9 cellular contexts compared by ENCODE assay signal in the genomic region with DNA sequence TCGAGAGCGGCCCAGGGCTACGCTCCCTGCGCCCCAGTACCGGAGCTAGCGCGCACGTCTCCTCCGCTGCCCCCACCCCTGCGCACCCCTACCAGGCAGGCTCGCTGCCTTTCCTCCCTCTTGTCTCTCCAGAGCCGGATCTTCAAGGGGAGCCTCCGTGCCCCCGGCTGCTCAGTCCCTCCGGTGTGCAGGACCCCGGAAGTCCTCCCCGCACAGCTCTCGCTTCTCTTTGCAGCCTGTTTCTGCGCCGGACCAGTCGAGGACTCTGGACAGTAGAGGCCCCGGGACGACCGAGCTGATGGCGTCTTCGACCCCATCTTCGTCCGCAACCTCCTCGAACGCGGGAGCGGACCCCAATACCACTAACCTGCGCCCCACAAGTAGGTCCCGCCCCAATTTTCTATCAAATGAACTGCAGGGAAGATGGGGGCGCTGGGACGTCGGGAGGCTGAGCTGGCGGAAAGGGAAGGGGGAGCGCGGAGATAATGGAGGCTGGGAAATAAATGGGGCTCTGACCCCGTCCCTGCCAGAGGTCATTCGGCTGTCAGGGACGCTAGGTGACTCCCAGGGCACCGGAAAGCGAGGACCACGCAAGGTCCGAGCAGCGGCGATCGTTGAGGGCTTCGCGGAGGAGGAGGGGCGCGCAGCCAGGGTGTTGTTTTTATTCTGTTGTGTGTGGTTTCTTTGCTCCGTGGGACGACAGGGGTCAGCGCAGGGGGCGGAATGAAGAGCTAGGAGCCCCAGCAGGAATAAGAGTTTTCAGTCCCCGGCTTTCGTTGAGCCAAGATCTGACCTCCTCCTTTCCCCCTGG. TPM values are rescaled to one million over a fixed set of nuclear protein-coding genes. Genes with fewer than 3 reads are reported as not detected.
DNase-seq lines count a peak whose midpoint lies in the region; ATAC-seq, FAIRE-seq and TF ChIP-seq lines count a peak whose summit lies in the region.
"Had no signal": no experiment of that assay in that cellular context is flagged by ENCODE, and none has a peak within 500 bp of the region (broad histone marks: within the 10 kb centered on the region; RNA-seq: fewer than 3 reads in every experiment).

No MANE protein-coding gene starts in this region.

- no peak for TF ChIP-seq RAD21 in A549 (conservative IDR thresholded peaks at IDR 0.05 in 1 of 2, IDR thresholded peaks at IDR 0.05 in 1 of 2)

- no peak overlapping the region for H4K5ac ChIP-seq in mesendoderm (ENCODE audit: low read length)

- H3K4me2 ChIP-seq in A549 (peak overlapping the region; percentile 98), astrocyte (ENCODE audit: low read length) (peak overlapping the region; percentile 89), mesendoderm (ENCODE audit: low read length) (peak overlapping the region; percentile 78)

- H3K27me3 ChIP-seq in H7 (ENCODE audit: control insufficient read depth, insufficient read depth, low read length): peaks cover 98% of the 10 kb centered on the region
- H3K27me3 ChIP-seq in astrocyte (ENCODE audit: insufficient read depth, low read length): peaks cover 83% of the 10 kb centered on the region
- no peaks in the 10 kb centered on the region for H3K27me3 ChIP-seq in mesendoderm (ENCODE audit: insufficient read depth, low read length, poor library complexity)

- H2BK15ac ChIP-seq in mesendoderm (replicated peaks; ENCODE audit: low read depth): no peak overlapping the region

- H3K27me3 Mint-ChIP-seq in astrocyte (ENCODE audit: low read depth, unreplicated experiment): peaks cover 68% of the 10 kb centered on the region

- H2AK5ac ChIP-seq in mesendoderm (ENCODE audit: low read length): no peak overlapping the region

- peak in 1 of 2 experiments; percentile 5; a peak in 3 of 6 replicates for ATAC-seq in A549
- ATAC-seq in GM18907 (IDR thresholded peaks at IDR 0.05; ENCODE audit: unreplicated experiment): no peak
- no peak for ATAC-seq in GM21423 (IDR thresholded peaks at IDR 0.05; ENCODE audit: unreplicated experiment)

- WGBS in A549 (ENCODE audit: missing lambda C conversion rate): 29% methylated on average over 59 of the region's 60 CpGs
- no CpG with 5 or more reads among the region's 60 CpGs for WGBS in mesendoderm (ENCODE audit: extremely low coverage, insufficient coverage, low lambda C conversion rate)

- H3K27ac Mint-ChIP-seq in astrocyte (ENCODE audit: unreplicated experiment): peak overlapping the region; percentile 66

- TF ChIP-seq POLR2A in A549 (IDR thresholded peaks at IDR 0.05; ENCODE audit: low read length): no peak

- peak overlapping the region; percentile 50 for H2AFZ ChIP-seq in astrocyte (ENCODE audit: low read depth, low read length)

- H3K36me3 ChIP-seq in H7 (replicated peaks; ENCODE audit: control insufficient read depth, insufficient read depth, low read length): no peaks in the 10 kb centered on the region
- H3K36me3 ChIP-seq in astrocyte (ENCODE audit: insufficient read depth, low read length): no peaks in the 10 kb centered on the region
- no peaks in the 10 kb centered on the region for H3K36me3 ChIP-seq in mesendoderm (ENCODE audit: control insufficient read depth, insufficient read depth, low read length)

- DNase-seq in A549 (ENCODE audit: low read depth in 1 of 2, low spot score in 1 of 2) (no peak), H7 (peak; percentile 81), astrocyte (ENCODE audit: low read depth) (no peak), mesendoderm (no peak), NCI-H187 (lab: John Stamatoyannopoulos, UW) (no peak), COLO668 (lab: John Stamatoyannopoulos, UW; ENCODE audit: unreplicated experiment) (no peak)

- peak overlapping the region; percentile 43 for H3K4me3 ChIP-seq in A549
- H3K4me3 ChIP-seq in H7 (ENCODE audit: insufficient read depth, low read depth, low read length): peak overlapping the region; percentile 50
- H3K4me3 ChIP-seq in astrocyte (ENCODE audit: insufficient read depth, low read depth, low read length): no peak overlapping the region
- H3K4me3 ChIP-seq in mesendoderm (ENCODE audit: low read length): peak overlapping the region; percentile 40

- H3K23ac ChIP-seq in mesendoderm (ENCODE audit: low read length): no peak overlapping the region

- TF ChIP-seq EP300 in A549 (IDR thresholded peaks at IDR 0.05): no peak

- no peak overlapping the region for H4K8ac ChIP-seq in mesendoderm (ENCODE audit: low read depth, low read length)

- H3K56ac ChIP-seq in mesendoderm (ENCODE audit: low read length): peak overlapping the region; percentile 86

- H3K4me1 ChIP-seq in A549 (peaks cover 43% of the 10 kb centered on the region), astrocyte (ENCODE audit: insufficient read depth, low read length) (peaks cover 35% of the 10 kb centered on the region), mesendoderm (ENCODE audit: control insufficient read depth, low read depth, low read length) (peaks cover 16% of the 10 kb centered on the region)

- H3K79me1 ChIP-seq in mesendoderm (ENCODE audit: low read length): no peaks in the 10 kb centered on the region

- POLR2A ChIA-PET in A549 (lab: Yijun Ruan, JAX): no interaction called here

- H3K4ac ChIP-seq in mesendoderm (ENCODE audit: low read depth, low read length): no peak overlapping the region

- CTCF ChIA-PET in A549 (lab: Yijun Ruan, JAX): interaction anchor here (0.6 to 2.8 kb wide), 5 partner anchors 11 to 457 kb away, joined by 3 to 10 read pairs (median 4); partner anchors contain the start of gene GORASP2

- peaks cover 5% of the 10 kb centered on the region for H3K36me3 Mint-ChIP-seq in astrocyte (ENCODE audit: low read depth, unreplicated experiment)

- peaks cover 7% of the 10 kb centered on the region for H3K9me3 Mint-ChIP-seq in astrocyte (ENCODE audit: unreplicated experiment)

- peak overlapping the region; percentile 8 for H2BK120ac ChIP-seq in mesendoderm (ENCODE audit: low read depth, low read length)

- H3K79me2 ChIP-seq in astrocyte (ENCODE audit: insufficient read depth, low read length) (no peaks in the 10 kb centered on the region), mesendoderm (ENCODE audit: control insufficient read depth, insufficient read depth, low read length) (peaks cover 5% of the 10 kb centered on the region)

- TF ChIP-seq CTCF in A549 (IDR thresholded peaks at IDR 0.05) (no peak), astrocyte (IDR thresholded peaks at IDR 0.05; ENCODE audit: insufficient read depth, low read depth, low read length) (no peak)

- peak overlapping the region; percentile 31 for H3K18ac ChIP-seq in mesendoderm (ENCODE audit: low read length)

- H3K9ac ChIP-seq in astrocyte (ENCODE audit: low read length) (no peak overlapping the region), mesendoderm (ENCODE audit: low read length) (peak overlapping the region; percentile 64)

- FAIRE-seq in A549 (lab: Jason Lieb, UNC) (no peak), astrocyte (lab: Jason Lieb, UNC) (no peak)

- no peak overlapping the region for H2BK5ac ChIP-seq in mesendoderm (ENCODE audit: low read length)

- no peaks in the 10 kb centered on the region for H3K9me3 ChIP-seq in A549
- no peaks in the 10 kb centered on the region for H3K9me3 ChIP-seq in astrocyte (ENCODE audit: insufficient read depth, low read depth, low read length)

- H3K4me3 Mint-ChIP-seq in astrocyte (ENCODE audit: unreplicated experiment): peak overlapping the region; percentile 80

- peaks cover 5% of the 10 kb centered on the region for H3K4me1 Mint-ChIP-seq in astrocyte (ENCODE audit: low read depth, unreplicated experiment)

- peaks cover 26% of the 10 kb centered on the region for H4K20me1 ChIP-seq in astrocyte (ENCODE audit: insufficient read depth, low read length)

- H3K27ac ChIP-seq in A549 (no peak overlapping the region), astrocyte (ENCODE audit: low read depth, low read length) (no peak overlapping the region), mesendoderm (ENCODE audit: low read depth, low read length) (no peak overlapping the region)

TF ChIP-seq in A549, 52 proteins besides CTCF, POLR2A, EP300 and RAD21 (continues in another document):
- TF ChIP-seq, protein P1, sequence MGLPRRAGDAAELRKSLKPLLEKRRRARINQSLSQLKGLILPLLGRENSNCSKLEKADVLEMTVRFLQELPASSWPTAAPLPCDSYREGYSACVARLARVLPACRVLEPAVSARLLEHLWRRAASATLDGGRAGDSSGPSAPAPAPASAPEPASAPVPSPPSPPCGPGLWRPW (IDR thresholded peaks at IDR 0.05): no peak
- TF ChIP-seq RARB (CRISPR knock-in tag; IDR thresholded peaks at IDR 0.05): no peak
- TF ChIP-seq JUN (IDR thresholded peaks at IDR 0.05): no peak

RNA-seq across cellular contexts. Expression of gene GAD1, which starts 1.8 kb away (rescaled TPM):
- polyA plus RNA-seq in A549 (2011; rRNA removed) (0.41 and 0.48 TPM in 2 replicates), A549 (2017; fragmentation: RNase III; extraction: RNeasy Plus Mini Kit Qiagen cat#74134 plus additional on column Dnase treatment) (0.13 to 0.26 TPM (median 0.15 TPM) in 3 replicates)
- 0.36 and 0.79 TPM in 2 replicates for polyA plus RNA-seq in A549 (2012; cell fraction: cytosol; rRNA removed)
- polyA plus RNA-seq in A549 (2012; cell fraction: nucleus; rRNA removed): 0.60 and 0.91 TPM in 2 replicates
- polyA minus RNA-seq in A549 (2011; rRNA and poly(A)+ RNA removed): 0.29 TPM in 1 of 2 replicates, not detected in the other
- total RNA-seq in H7 (2014; rRNA removed; shearing (Covaris generic)): 19.3 and 25.8 TPM in 2 replicates
- total RNA-seq in astrocyte: 4.5 and 4.7 TPM in 2 replicates
- polyA plus RNA-seq in mesendoderm (2013, experiment 1 of 2): 46.8 TPM
- 44.2 TPM for polyA plus RNA-seq in mesendoderm (2013, experiment 2 of 2)

RNA-seq across cellular contexts. Expression of gene ERICH2, which starts 48.3 kb away (rescaled TPM):
- not detected in 2 replicates for polyA plus RNA-seq in A549 (2011; rRNA removed)
- polyA plus RNA-seq in A549 (2012; cell fraction: cytosol; rRNA removed): not detected in 2 replicates
- polyA plus RNA-seq in A549 (2012; cell fraction: nucleus; rRNA removed): not detected in 2 replicates
- polyA plus RNA-seq in A549 (2017; fragmentation: RNase III; extraction: RNeasy Plus Mini Kit Qiagen cat#74134 plus additional on column Dnase treatment): not detected in 3 replicates
- not detected in 2 replicates for polyA minus RNA-seq in A549 (2011; rRNA and poly(A)+ RNA removed)
- total RNA-seq in H7 (2014; rRNA removed; shearing (Covaris generic)): 0.89 TPM in 1 of 2 replicates, not detected in the other
- total RNA-seq in astrocyte: 1.7 and 1.9 TPM in 2 replicates
- 4.9 TPM for polyA plus RNA-seq in mesendoderm (2013, experiment 1 of 2)
- 4.9 TPM for polyA plus RNA-seq in mesendoderm (2013, experiment 2 of 2)
- total RNA-seq: pulmonary artery endothelial cell had no signal
